ENCODE assay signal across 28 cellular contexts in genomic region chr16:8391219-8391757, GRCh38.
"Had no signal": no experiment of that assay in that cellular context is flagged by ENCODE, and none has a peak within 500 bp of the region (broad histone marks: within the 10 kb centered on the region; RNA-seq: fewer than 3 reads in every experiment).

No MANE protein-coding gene starts in this region.

- H3K27ac ChIP-seq: KMS-11 had no signal

- H3K4me3 ChIP-seq: MG63 had no signal

- H3K9me3 Mint-ChIP-seq: activated naive CD8-positive, alpha-beta T cell treated with anti-CD3 and anti-CD28 coated beads for 36 hours had no signal

- H3K4me3 Mint-ChIP-seq: activated B cell treated with CpG ODN at 0.5 μM for 24 hours; activated CD4-positive, alpha-beta T cell treated with anti-CD3 and anti-CD28 coated beads, Interleukin-2, amount 10 ng/mL, durations not matched to agents 24 days and 14 days; activated CD8-positive, alpha-beta memory T cell treated with anti-CD3 and anti-CD28 coated beads, Interleukin-2, amount 10 ng/mL, durations not matched to agents 7 days and 5 days; activated naive CD8-positive, alpha-beta T cell treated with anti-CD3 and anti-CD28 coated beads for 36 hours; activated T-cell treated with anti-CD3 and anti-CD28 coated beads, Interleukin-2, amount 50 U/mL, for 4 hours had no signal

- H3K4me1 Mint-ChIP-seq: activated B cell treated with CpG ODN at 0.5 μM for 24 hours; activated CD4-positive, alpha-beta T cell treated with anti-CD3 and anti-CD28 coated beads, Interleukin-2, amount 10 ng/mL, durations not matched to agents 24 days and 14 days; activated CD8-positive, alpha-beta memory T cell treated with anti-CD3 and anti-CD28 coated beads, Interleukin-2, amount 10 ng/mL, durations not matched to agents 7 days and 5 days; activated naive CD8-positive, alpha-beta T cell treated with anti-CD3 and anti-CD28 coated beads for 36 hours had no signal

- H3K27ac Mint-ChIP-seq: activated B cell treated with CpG ODN at 0.5 μM for 24 hours; activated CD4-positive, alpha-beta T cell treated with anti-CD3 and anti-CD28 coated beads, Interleukin-2, amount 10 ng/mL, durations not matched to agents 24 days and 14 days; activated CD8-positive, alpha-beta memory T cell treated with anti-CD3 and anti-CD28 coated beads, Interleukin-2, amount 10 ng/mL, durations not matched to agents 7 days and 5 days; activated naive CD8-positive, alpha-beta T cell treated with anti-CD3 and anti-CD28 coated beads for 36 hours had no signal

- H3K9me3 ChIP-seq: MG63 had no signal

- ATAC-seq: activated CD8-positive, alpha-beta memory T cell treated with anti-CD3 and anti-CD28 coated beads, Interleukin-2, amount 10 ng/mL, durations not matched to agents 7 days and 5 days; activated T-cell treated with anti-CD3 and anti-CD28 coated beads, Interleukin-2, amount 50 U/mL, for 4 hours had no signal

- FAIRE-seq: TTC549 had no signal

- H3K36me3 Mint-ChIP-seq: activated CD8-positive, alpha-beta memory T cell treated with anti-CD3 and anti-CD28 coated beads, Interleukin-2, amount 10 ng/mL, durations not matched to agents 7 days and 5 days; activated naive CD8-positive, alpha-beta T cell treated with anti-CD3 and anti-CD28 coated beads for 36 hours had no signal

- H3K36me3 ChIP-seq: MG63 had no signal

- H3K27me3 Mint-ChIP-seq: activated B cell treated with CpG ODN at 0.5 μM for 24 hours; activated CD4-positive, alpha-beta T cell treated with anti-CD3 and anti-CD28 coated beads, Interleukin-2, amount 10 ng/mL, durations not matched to agents 24 days and 14 days; activated CD8-positive, alpha-beta memory T cell treated with anti-CD3 and anti-CD28 coated beads, Interleukin-2, amount 10 ng/mL, durations not matched to agents 7 days and 5 days; activated naive CD8-positive, alpha-beta T cell treated with anti-CD3 and anti-CD28 coated beads for 36 hours had no signal

- DNase-seq: activated B cell treated with CpG ODN at 0.5 μM for 24 hours; activated CD4-positive, alpha-beta T cell treated with anti-CD3 and anti-CD28 coated beads for 1 hour; activated CD4-positive, alpha-beta T cell treated with anti-CD3 and anti-CD28 coated beads, Interleukin-2, amount 10 ng/mL, durations not matched to agents 24 days and 14 days; activated CD4-positive, alpha-beta T cell treated with anti-CD3 and anti-CD28 coated beads, Interleukin-2, amount 50 U/mL, for 48 hours; activated CD8-positive, alpha-beta memory T cell treated with anti-CD3 and anti-CD28 coated beads, Interleukin-2, amount 10 ng/mL, durations not matched to agents 7 days and 5 days; activated effector memory CD4-positive, alpha-beta T cell treated with anti-CD3 and anti-CD28 coated beads, Interleukin-2, amount 50 U/mL, for 16 hours; activated naive CD4-positive, alpha-beta T cell treated with Interleukin-2 at 50 U/mL for 16 hours; activated naive CD8-positive, alpha-beta T cell treated with anti-CD3 and anti-CD28 coated beads for 36 hours; activated T-cell treated with anti-CD3 and anti-CD28 coated beads, Interleukin-2, amount 50 U/mL, for 4 hours; central memory CD4-positive, alpha-beta T cell; MG63; MV-4-11; NCI-H1092 treated with DMSO at 0.1 percent for 48 hours; NCI-H1417 treated with DMSO at 0.1 percent for 48 hours; NCI-H1694; NCI-H2029; NCI-H2107; NCI-H2171 treated with DMSO at 0.1 percent for 48 hours; NCI-H226; NCI-H510A treated with DMSO at 0.1 percent for 48 hours; NCI-H69; NK-92 treated with Interleukin-12 subunit alpha and Interleukin-12 subunit beta, amount 100 ng/mL, for 24 hours; OCI-M1; SIG-M5; T-helper 2 cell; T1000 had no signal
